In genomic region chr9:128007566-128008138, GRCh38 we compare ENCODE assay signal across 8 cellular contexts. TPM values are rescaled to one million over a fixed set of nuclear protein-coding genes. Genes with fewer than 3 reads are reported as not detected.
A peak's percentile ranks its signal among the peaks of the same experiment; 100 is the strongest.
DNase-seq lines count a peak whose midpoint lies in the region; ATAC-seq, FAIRE-seq and TF ChIP-seq lines count a peak whose summit lies in the region.

No MANE protein-coding gene starts in this region.

- peaks cover 3% of the 10 kb centered on the region for H3K27me3 Mint-ChIP-seq in activated T-helper 1 cell treated with anti-CD3 and anti-CD28 coated beads, Interleukin-12 subunit alpha, Interleukin-12 subunit beta, Interleukin-2, Interleukin-4 antibody, amounts not matched to agents 30 ng/mL and 10 ng/mL and 1 ng/mL, durations not matched to agents 14 hours and 24 hours and 36 hours (ENCODE audit: insufficient read depth)

- H3K27ac Mint-ChIP-seq in activated T-helper 1 cell treated with anti-CD3 and anti-CD28 coated beads, Interleukin-12 subunit alpha, Interleukin-12 subunit beta, Interleukin-2, Interleukin-4 antibody, amounts not matched to agents 30 ng/mL and 10 ng/mL and 1 ng/mL, durations not matched to agents 14 hours and 24 hours and 36 hours: peak overlapping the region; percentile 93

- H3K36me3 ChIP-seq in GM06990 (ENCODE audit: control insufficient read depth, insufficient read depth, low read length) (no peaks in the 10 kb centered on the region), small intestine (ENCODE audit: control insufficient read depth in 2 of 2, insufficient read depth in 2 of 2, low read length in 2 of 2) (no peaks in the 10 kb centered on the region)

- intact Hi-C loops in activated T-helper 1 cell treated with anti-CD3 and anti-CD28 coated beads, Interleukin-12 subunit alpha, Interleukin-12 subunit beta, Interleukin-2, Interleukin-4 antibody, amounts not matched to agents 30 ng/mL and 10 ng/mL and 1 ng/mL, durations not matched to agents 14 hours and 24 hours and 36 hours (cut with micrococcal nuclease): loop anchor here (1.0 to 2.0 kb wide), 2 partner anchors 20 to 37 kb away; no protein-coding TSS in a partner anchor
- intact Hi-C loops in Right ventricle myocardium superior (cut with DNase I): no loop called here

- peak; percentile 52 for ATAC-seq in HG02884 (IDR thresholded peaks at IDR 0.05; ENCODE audit: unreplicated experiment)
- ATAC-seq in Right ventricle myocardium superior (ENCODE audit: poor library complexity): peak; percentile 16
- no peak for ATAC-seq in HG03469 (IDR thresholded peaks at IDR 0.05; ENCODE audit: unreplicated experiment)

- H3K27me3 ChIP-seq in GM06990 (replicated peaks; ENCODE audit: control insufficient read depth, insufficient read depth, low read length) (no peaks in the 10 kb centered on the region), small intestine (ENCODE audit: control insufficient read depth in 2 of 2, insufficient read depth in 2 of 2, low read length in 2 of 2) (no peaks in the 10 kb centered on the region)

- TF ChIP-seq CTCF in GM06990 (IDR thresholded peaks at IDR 0.05; ENCODE audit: insufficient read depth, low read length, poor library complexity, severe bottlenecking): no peak

- peak overlapping the region; percentile 65 for H3K4me3 Mint-ChIP-seq in activated T-helper 1 cell treated with anti-CD3 and anti-CD28 coated beads, Interleukin-12 subunit alpha, Interleukin-12 subunit beta, Interleukin-2, Interleukin-4 antibody, amounts not matched to agents 30 ng/mL and 10 ng/mL and 1 ng/mL, durations not matched to agents 14 hours and 24 hours and 36 hours

- peaks cover 29% of the 10 kb centered on the region for H3K4me1 Mint-ChIP-seq in activated T-helper 1 cell treated with anti-CD3 and anti-CD28 coated beads, Interleukin-12 subunit alpha, Interleukin-12 subunit beta, Interleukin-2, Interleukin-4 antibody, amounts not matched to agents 30 ng/mL and 10 ng/mL and 1 ng/mL, durations not matched to agents 14 hours and 24 hours and 36 hours (ENCODE audit: low read depth)

- peaks cover 9% of the 10 kb centered on the region for H3K9me3 Mint-ChIP-seq in activated T-helper 1 cell treated with anti-CD3 and anti-CD28 coated beads, Interleukin-12 subunit alpha, Interleukin-12 subunit beta, Interleukin-2, Interleukin-4 antibody, amounts not matched to agents 30 ng/mL and 10 ng/mL and 1 ng/mL, durations not matched to agents 14 hours and 24 hours and 36 hours

- peak; percentile 83 for DNase-seq in GM06990 (ENCODE audit: extremely low read depth, insufficient read length)
- DNase-seq in RPMI7951 (ENCODE audit: low read depth): peak; percentile 91
- peak; percentile 68 for DNase-seq in activated T-helper 1 cell treated with anti-CD3 and anti-CD28 coated beads, Interleukin-12 subunit alpha, Interleukin-12 subunit beta, Interleukin-2, Interleukin-4 antibody, amounts not matched to agents 30 ng/mL and 10 ng/mL and 1 ng/mL, durations not matched to agents 14 hours and 24 hours and 36 hours (ENCODE audit: low spot score)
- DNase-seq in Right ventricle myocardium superior: peak; percentile 56
- peak; percentile 84 for DNase-seq in small intestine
- no peak for DNase-seq in cerebellar nuclear complex (lab: John Stamatoyannopoulos, UW)

- no peak overlapping the region for H3K4me3 ChIP-seq in GM06990 (replicated peaks; ENCODE audit: low read depth, low read length)
- H3K4me3 ChIP-seq in small intestine (ENCODE audit: low read depth in 1 of 2, low read length in 2 of 2): no peak overlapping the region

- peak overlapping the region; percentile 4 to 81 for H3K27ac ChIP-seq in small intestine (ENCODE audit: low read depth in 1 of 2, low read length in 1 of 2)

- peaks cover 6% of the 10 kb centered on the region for H3K36me3 Mint-ChIP-seq in activated T-helper 1 cell treated with anti-CD3 and anti-CD28 coated beads, Interleukin-12 subunit alpha, Interleukin-12 subunit beta, Interleukin-2, Interleukin-4 antibody, amounts not matched to agents 30 ng/mL and 10 ng/mL and 1 ng/mL, durations not matched to agents 14 hours and 24 hours and 36 hours (ENCODE audit: low read depth)

- peaks cover 0 to 2% of the 10 kb centered on the region in 2 donors for H3K4me1 ChIP-seq in small intestine (ENCODE audit: control insufficient read depth in 2 of 2, insufficient read depth in 1 of 2, low read depth in 1 of 2, low read length in 1 of 2)

- WGBS in small intestine, 3 donors: 25 to 38% (median 36%) methylated on average over 10 of the region's 10 CpGs

- no peaks in the 10 kb centered on the region for H3K9me3 ChIP-seq in small intestine (ENCODE audit: control insufficient read depth, low read depth)

- FAIRE-seq in small intestine (lab: Jason Lieb, UNC): no peak

RNA-seq across cellular contexts. Expression of gene EEIG1, which starts 26.9 kb away (rescaled TPM):
- 2.8 and 5.4 TPM in 2 replicates for total RNA-seq in RPMI7951 (2014; rRNA removed; shearing (Covaris generic))
- 39.8 and 43.4 TPM in 2 replicates for total RNA-seq in activated T-helper 1 cell treated with anti-CD3 and anti-CD28 coated beads, Interleukin-12 subunit alpha, Interleukin-12 subunit beta, Interleukin-2, Interleukin-4 antibody, amounts not matched to agents 30 ng/mL and 10 ng/mL and 1 ng/mL, durations not matched to agents 14 hours and 24 hours and 36 hours
- total RNA-seq in Right ventricle myocardium superior: 21.8 TPM
- polyA plus RNA-seq in small intestine: 100 to 1,000 TPM in 1 of 3 donors, 10 to 100 TPM in 2; 43.9 to 123 (median 69.4) TPM

RNA-seq across cellular contexts. Expression of gene NAIF1, which starts 59.5 kb away (rescaled TPM):
- 7.7 and 7.8 TPM in 2 replicates for total RNA-seq in RPMI7951 (2014; rRNA removed; shearing (Covaris generic))
- total RNA-seq in activated T-helper 1 cell treated with anti-CD3 and anti-CD28 coated beads, Interleukin-12 subunit alpha, Interleukin-12 subunit beta, Interleukin-2, Interleukin-4 antibody, amounts not matched to agents 30 ng/mL and 10 ng/mL and 1 ng/mL, durations not matched to agents 14 hours and 24 hours and 36 hours: 11.5 and 12.2 TPM in 2 replicates
- total RNA-seq in Right ventricle myocardium superior: 4.5 TPM
- polyA plus RNA-seq in small intestine: 1 to 10 TPM; 8.1 to 10.0 (median 9.2) TPM

Comparison
In these comparisons a context has a peak if more than half of its experiments do, and no peak if none do; other contexts are left out.
1. DNase-seq: peak in GM06990 (single experiment), RPMI7951 (single experiment), activated T-helper 1 cell treated with anti-CD3 and anti-CD28 coated beads, Interleukin-12 subunit alpha, Interleukin-12 subunit beta, Interleukin-2, Interleukin-4 antibody, amounts not matched to agents 30 ng/mL and 10 ng/mL and 1 ng/mL, durations not matched to agents 14 hours and 24 hours and 36 hours (single experiment), Right ventricle myocardium superior (single experiment) and small intestine (single experiment); none in cerebellar nuclear complex (0 of 2).